8 cellular contexts compared by ENCODE assay signal in the genomic region with DNA sequence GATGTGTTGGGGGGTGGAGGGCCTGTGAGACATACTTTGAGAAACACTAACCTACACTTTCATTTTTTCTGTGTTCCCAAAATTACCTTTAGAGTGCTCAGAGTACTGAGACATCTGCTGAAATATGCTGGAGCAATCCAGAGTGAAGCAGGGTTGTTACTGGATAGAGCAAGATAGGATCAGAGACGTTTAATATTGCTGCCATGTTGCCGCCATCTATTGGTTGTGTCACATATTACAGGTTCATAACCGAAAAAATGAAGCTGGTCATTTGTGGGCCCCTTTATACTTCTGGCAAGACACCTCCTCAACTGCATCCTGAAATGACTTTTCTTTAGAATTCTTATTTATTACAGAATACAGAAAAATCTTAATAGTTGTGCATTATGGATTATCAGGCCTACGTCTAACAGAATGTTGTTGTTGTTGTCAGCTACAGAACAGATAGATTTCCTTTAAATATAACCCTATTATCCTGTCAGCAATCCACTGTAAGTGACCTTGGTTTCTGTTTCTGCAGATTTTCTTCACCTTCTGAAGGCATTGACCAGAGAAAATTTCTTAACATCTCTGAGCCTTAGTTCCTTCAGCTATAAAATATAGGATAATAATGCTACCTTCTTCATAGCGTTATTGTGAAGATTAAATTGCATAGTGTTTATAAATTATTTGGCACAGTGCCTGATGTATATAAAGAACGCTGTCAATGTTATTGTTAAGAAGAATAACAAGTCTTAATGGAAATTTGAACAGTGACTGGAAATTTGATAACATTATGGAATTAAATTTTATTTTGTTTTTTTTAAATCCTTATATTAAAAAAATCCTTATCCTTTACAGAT. TPM values are rescaled to one million over a fixed set of nuclear protein-coding genes. Genes with fewer than 3 reads are reported as not detected.
DNase-seq lines count a peak whose midpoint lies in the region; ATAC-seq, FAIRE-seq and TF ChIP-seq lines count a peak whose summit lies in the region.

No MANE protein-coding gene starts in this region.

- no peak for DNase-seq in activated CD4-positive, CD25-positive, alpha-beta regulatory T cell treated with anti-CD3 and anti-CD28 coated beads, Interleukin-2, amount 50 U/mL, for 72 hours
- no peak for DNase-seq in H54 (ENCODE audit: insufficient read length, low spot score)
- peak; percentile 51 for DNase-seq in NCI-H1105 (lab: John Stamatoyannopoulos, UW)
- DNase-seq in SKM-1 treated with dmso at 0.1 percent for 144 hours (lab: John Stamatoyannopoulos, UW; ENCODE audit: unreplicated experiment), result peak; percentile 69
- DNase-seq in coronary artery (ENCODE audit: low spot score), result no peak
- no peak for DNase-seq in lower lobe of right lung
- peak in 1 of 2 donors; percentile 49 for DNase-seq in upper lobe of left lung

- TF ChIP-seq POLR2A in H54 (IDR thresholded peaks at IDR 0.05; ENCODE audit: low read depth, low read length) (no peak), upper lobe of left lung (IDR thresholded peaks at IDR 0.05) (no peak)

- no peaks in the 10 kb centered on the region for H3K36me3 ChIP-seq in lower lobe of right lung
- no peaks in the 10 kb centered on the region for H3K36me3 ChIP-seq in upper lobe of left lung

- ATAC-seq in activated CD4-positive, CD25-positive, alpha-beta regulatory T cell treated with anti-CD3 and anti-CD28 coated beads, Interleukin-2, amount 50 U/mL, for 24 hours, result peak; percentile 59 to 63
- ATAC-seq in lower lobe of right lung (peak; percentile 75 to 83), upper lobe of left lung (ENCODE audit: low FRiP score in 2 of 2) (peak; percentile 82 to 90)

- WGBS in upper lobe of left lung, 2 donors, result 19 to 25% methylated on average over 6 of the region's 6 CpGs

- FAIRE-seq in H54 (lab: Jason Lieb, UNC), result peak; percentile 33

- TF ChIP-seq EP300 in upper lobe of left lung (IDR thresholded peaks at IDR 0.05), result no peak

- peaks cover 26% of the 10 kb centered on the region for H3K4me1 ChIP-seq in lower lobe of right lung
- H3K4me1 ChIP-seq in upper lobe of left lung, result peaks cover 4 to 26% (median 15%) of the 10 kb centered on the region in 4 donors

- H3K27me3 ChIP-seq in lower lobe of right lung (ENCODE audit: low read depth) (no peaks in the 10 kb centered on the region), upper lobe of left lung (no peaks in the 10 kb centered on the region)

- H3K4me3 ChIP-seq in coronary artery, result no peak overlapping the region
- H3K4me3 ChIP-seq in lower lobe of right lung, result no peak overlapping the region
- no peak overlapping the region for H3K4me3 ChIP-seq in upper lobe of left lung

- H3K27ac ChIP-seq in coronary artery (no peak overlapping the region), lower lobe of right lung (no peak overlapping the region), upper lobe of left lung (no peak overlapping the region)

- no peaks in the 10 kb centered on the region for H3K9me3 ChIP-seq in lower lobe of right lung
- no peaks in the 10 kb centered on the region for H3K9me3 ChIP-seq in upper lobe of left lung

- intact Hi-C loops in lower lobe of right lung (cut with DNase I), result loop anchor here (10.0 kb wide), 1 partner anchor 130 kb away; a partner anchor contains a TSS

- TF ChIP-seq CTCF in coronary artery (IDR thresholded peaks at IDR 0.05) (peak; percentile 49), lower lobe of right lung (IDR thresholded peaks at IDR 0.05) (peak; percentile 67), upper lobe of left lung (IDR thresholded peaks at IDR 0.05) (peak; percentile 56 to 77 (median 68))

RNA-seq across cellular contexts. Expression of a gene that starts 16.2 kb away (rescaled TPM):
- total RNA-seq in lower lobe of right lung (64.1 TPM), upper lobe of left lung (10 to 100 TPM; 21.3 to 62.9 (median 52.9) TPM)

Comparison
In these comparisons a context has a peak if more than half of its experiments do, and no peak if none do; other contexts are left out.
1. DNase-seq: peak in NCI-H1105 (single experiment) and SKM-1 treated with dmso at 0.1 percent for 144 hours (single experiment); none in activated CD4-positive, CD25-positive, alpha-beta regulatory T cell treated with anti-CD3 and anti-CD28 coated beads, Interleukin-2, amount 50 U/mL, for 72 hours (single experiment), H54 (single experiment), coronary artery (single experiment) and lower lobe of right lung (single experiment).
2. Peak in every context shown above with its lines, with median percentiles within 50 percentile points of each other: ATAC-seq and CTCF ChIP-seq.